18 cellular contexts compared by ENCODE assay signal in the genomic region with DNA sequence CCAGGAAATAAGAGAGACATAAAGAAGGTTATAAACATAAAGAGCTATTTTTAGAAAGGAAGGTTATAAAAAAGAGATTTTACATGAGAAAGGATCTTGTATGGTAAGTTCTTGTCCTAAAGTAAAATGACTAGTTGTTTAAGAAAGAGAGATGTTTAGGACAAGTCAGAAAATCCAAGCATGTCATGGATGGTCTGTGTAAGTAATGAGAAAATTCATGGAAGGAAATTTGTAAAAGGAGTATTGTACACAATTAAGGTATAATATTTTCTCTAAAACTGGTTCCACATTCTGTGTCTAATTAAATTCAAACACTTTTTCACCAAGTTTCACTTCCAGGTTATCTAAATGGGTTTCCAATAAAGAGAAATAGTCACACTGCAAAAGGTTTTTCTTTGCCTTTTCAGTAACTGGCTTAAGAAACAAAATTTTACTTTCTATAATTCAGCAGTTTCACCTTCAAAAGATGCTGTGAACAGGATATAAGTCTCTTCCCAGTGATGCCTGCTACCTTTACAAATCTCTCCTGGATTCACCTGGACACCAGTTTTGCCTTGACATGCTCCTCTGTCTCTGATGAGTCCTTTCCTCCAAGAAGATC.
DNase-seq lines count a peak whose midpoint lies in the region; ATAC-seq and TF ChIP-seq lines count a peak whose summit lies in the region.
"Had no signal": no experiment of that assay in that cellular context is flagged by ENCODE, and none has a peak within 500 bp of the region (broad histone marks: within the 10 kb centered on the region; RNA-seq: fewer than 3 reads in every experiment).

No MANE protein-coding gene starts in this region.

- no peak overlapping the region for H3K23ac ChIP-seq in mesendoderm (ENCODE audit: low read length)

- DNase-seq in NCI-H82 (lab: John Stamatoyannopoulos, UW) = peak; percentile 4
- DNase-seq in NCI-H82 treated with DMSO at 0.1 percent for 48 hours (lab: John Stamatoyannopoulos, UW; ENCODE audit: unreplicated experiment) = no peak
- peak; percentile 6 for DNase-seq in NCI-H226
- peak; percentile 37 for DNase-seq in astrocyte of the spinal cord (ENCODE audit: low read depth, low spot score)
- DNase-seq in mesendoderm = peak; percentile 65
- DNase-seq in stimulated activated naive CD4-positive, alpha-beta T cell (lab: John Stamatoyannopoulos, UW) = no peak
- DNase-seq: C1 segment of cervical spinal cord, EL, NCI-H1048, NCI-H1436 treated with DMSO at 0.1 percent for 48 hours, NCI-H2029 treated with DMSO at 0.1 percent for 48 hours, NCI-H2171 treated with DMSO at 0.1 percent for 48 hours, NCI-H774, SHP77 treated with DMSO at 0.1 percent for 48 hours had no signal

- no peak overlapping the region for H2BK120ac ChIP-seq in mesendoderm (ENCODE audit: low read depth, low read length)

- H4K8ac ChIP-seq in mesendoderm (ENCODE audit: low read depth, low read length) = no peak overlapping the region

- no peak overlapping the region for H2BK5ac ChIP-seq in mesendoderm (ENCODE audit: low read length)

- H3K9ac ChIP-seq in mesendoderm (ENCODE audit: low read length) = no peak overlapping the region

- no peak overlapping the region for H3K4me2 ChIP-seq in mesendoderm (ENCODE audit: low read length)

- no peaks in the 10 kb centered on the region for H3K27me3 ChIP-seq in mesendoderm (ENCODE audit: insufficient read depth, low read length, poor library complexity)

- H3K4me1 ChIP-seq in mesendoderm (ENCODE audit: control insufficient read depth, low read depth, low read length) = no peaks in the 10 kb centered on the region
- H3K4me1 ChIP-seq: HAP-1 had no signal

- no peaks in the 10 kb centered on the region for H3K79me1 ChIP-seq in mesendoderm (ENCODE audit: low read length)

- H3K27ac ChIP-seq in mesendoderm (ENCODE audit: low read depth, low read length) = no peak overlapping the region

- no peak overlapping the region for H3K4ac ChIP-seq in mesendoderm (ENCODE audit: low read depth, low read length)

- in situ Hi-C loops in astrocyte of the spinal cord (cut with HindIII; ENCODE audit: low sequenced_read_pairs) = no loop called here

- H3K4me3 ChIP-seq in astrocyte of the spinal cord (ENCODE audit: low read depth, low read length) (no peak overlapping the region), mesendoderm (ENCODE audit: low read length) (no peak overlapping the region)
- H3K4me3 ChIP-seq: HAP-1 had no signal

- TF ChIP-seq CTCF in astrocyte of the spinal cord (IDR thresholded peaks at IDR 0.05; ENCODE audit: low read depth, low read length) = no peak

- H3K79me2 ChIP-seq in mesendoderm (ENCODE audit: control insufficient read depth, insufficient read depth, low read length) = no peaks in the 10 kb centered on the region

- ATAC-seq in HG03159 (IDR thresholded peaks at IDR 0.05; ENCODE audit: unreplicated experiment) (no peak), HG03442 (IDR thresholded peaks at IDR 0.05; ENCODE audit: unreplicated experiment) (no peak)
- ATAC-seq: SK-N-SH treated with all-trans-retinoic acid at 6 μM for 48 hours had no signal

- H3K56ac ChIP-seq in mesendoderm (ENCODE audit: low read length) = no peak overlapping the region

- H3K18ac ChIP-seq in mesendoderm (ENCODE audit: low read length) = no peak overlapping the region

- H3K36me3 ChIP-seq in mesendoderm (ENCODE audit: control insufficient read depth, insufficient read depth, low read length) = no peaks in the 10 kb centered on the region
- H3K36me3 ChIP-seq: HAP-1 had no signal

- no peak overlapping the region for H4K5ac ChIP-seq in mesendoderm (ENCODE audit: low read length)

- no peak overlapping the region for H2AK5ac ChIP-seq in mesendoderm (ENCODE audit: low read length)

- no peak overlapping the region for H2BK15ac ChIP-seq in mesendoderm (replicated peaks; ENCODE audit: low read depth)

Comparison
In these comparisons a context has a peak if more than half of its experiments do, and no peak if none do; other contexts are left out.
1. DNase-seq: peak in NCI-H82 (single experiment), NCI-H226 (single experiment), astrocyte of the spinal cord (single experiment) and mesendoderm (single experiment); none in NCI-H82 treated with DMSO at 0.1 percent for 48 hours (single experiment) and stimulated activated naive CD4-positive, alpha-beta T cell (0 of 6).